Comparison of ENCODE assay signal across 1 cellular context in genomic region chr19:55262359-55262758, GRCh38.
TF ChIP-seq lines count a peak whose summit lies in the region.

No MANE protein-coding gene starts in this region.

TF ChIP-seq in HepG2, 621 proteins besides CTCF, POLR2A, EP300 and RAD21:
- TF ChIP-seq HOXA9 (CRISPR knock-in tag; IDR thresholded peaks at IDR 0.05; ENCODE audit: borderline replicate concordance) (no peak), ZBTB38 (CRISPR knock-in tag; IDR thresholded peaks at IDR 0.05) (peak; percentile 74), MYC (CRISPR knock-in tag; IDR thresholded peaks at IDR 0.05; ENCODE audit: borderline replicate concordance) (no peak), ZBTB34 (CRISPR knock-in tag; IDR thresholded peaks at IDR 0.05) (no peak), TEAD3 (CRISPR knock-in tag; optimal IDR thresholded peaks at IDR 0.05; ENCODE audit: borderline replicate concordance) (no peak)
